In the genomic region with DNA sequence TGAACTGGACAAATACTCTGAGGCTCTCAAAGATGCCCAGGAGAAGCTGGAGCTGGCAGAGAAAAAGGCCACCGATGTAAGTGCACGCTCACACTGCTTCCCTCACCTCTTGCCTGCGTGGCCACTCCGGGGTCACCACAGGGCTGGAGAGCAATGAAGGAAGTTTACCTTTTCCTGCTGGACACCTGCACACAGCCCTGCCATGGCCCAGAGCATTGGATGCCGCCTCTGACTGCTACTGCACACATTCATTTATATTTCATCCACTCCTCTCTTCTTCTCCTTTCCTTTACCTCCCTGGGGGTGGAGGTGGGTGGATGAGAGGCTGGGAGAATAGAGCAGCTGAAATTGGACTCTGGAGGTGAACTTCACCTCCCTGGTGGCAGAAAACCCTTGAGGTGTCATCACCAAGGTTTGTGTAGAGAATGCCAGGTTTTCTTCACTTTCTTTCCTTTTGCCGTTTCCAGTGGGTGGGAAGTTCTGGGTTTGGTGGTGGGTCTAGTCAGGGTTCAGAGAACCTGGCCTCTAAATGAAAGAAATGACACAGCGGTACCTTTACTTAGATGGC, we compare ENCODE assay signal across 1 cellular context.
TF ChIP-seq lines count a peak whose summit lies in the region.

No MANE protein-coding gene starts in this region.

TF ChIP-seq in neural cell, 6 proteins besides CTCF, POLR2A, EP300 and RAD21 (continued from another document):
- TF ChIP-seq REST (IDR thresholded peaks at IDR 0.05; ENCODE audit: borderline replicate concordance) (no peak), TAF1 (IDR thresholded peaks at IDR 0.05; ENCODE audit: low read depth) (no peak)
